8 cellular contexts compared by ENCODE assay signal in the genomic region with DNA sequence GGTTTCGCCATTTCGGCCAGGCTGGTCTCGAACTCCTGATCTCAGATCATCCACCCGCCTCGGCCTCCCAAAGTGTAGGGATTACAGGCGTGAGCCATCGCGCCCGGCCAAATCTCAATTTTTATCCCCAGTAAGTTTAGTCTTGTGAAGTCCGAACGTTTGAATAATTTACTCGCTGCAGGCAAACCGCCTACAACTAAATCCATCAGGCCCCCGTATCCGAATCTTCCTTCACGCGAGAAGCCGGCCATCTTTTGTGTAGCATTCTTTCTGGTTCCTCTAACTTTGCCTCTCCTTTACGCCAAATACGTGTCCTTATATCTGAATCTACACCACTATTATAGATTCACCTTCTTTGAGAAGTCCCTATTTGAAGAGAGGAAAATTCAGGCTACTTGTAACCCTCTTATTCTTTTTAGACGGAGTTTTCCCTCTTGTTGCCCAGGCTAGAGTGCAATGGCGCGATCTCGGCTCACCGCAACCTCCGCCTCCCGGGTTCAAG. TPM values are rescaled to one million over a fixed set of nuclear protein-coding genes. Genes with fewer than 3 reads are reported as not detected.
DNase-seq lines count a peak whose midpoint lies in the region; ATAC-seq and TF ChIP-seq lines count a peak whose summit lies in the region.

No MANE protein-coding gene starts in this region.

- H3K9me3 ChIP-seq in DND-41 (ENCODE audit: insufficient read depth, low read length, severe bottlenecking), result peaks cover 6% of the 10 kb centered on the region

- peaks cover 21% of the 10 kb centered on the region for H4K20me1 ChIP-seq in DND-41 (ENCODE audit: insufficient read depth, low read length)

- peak overlapping the region; percentile 88 for H3K9ac ChIP-seq in DND-41 (ENCODE audit: low read depth, low read length)

- H3K36me3 ChIP-seq in DND-41 (ENCODE audit: insufficient read depth, low read length) (peaks cover 37% of the 10 kb centered on the region), kidney epithelial cell (ENCODE audit: control insufficient read depth, insufficient read depth, low read length) (peaks cover 2% of the 10 kb centered on the region)

- peaks cover 48% of the 10 kb centered on the region for H3K4me1 ChIP-seq in DND-41 (ENCODE audit: insufficient read depth, low read length)

- no peak for TF ChIP-seq CTCF in DND-41 (IDR thresholded peaks at IDR 0.05; ENCODE audit: borderline replicate concordance, extremely low read depth, low read length, poor library complexity, severe bottlenecking)
- TF ChIP-seq CTCF in kidney epithelial cell (IDR thresholded peaks at IDR 0.05; ENCODE audit: insufficient read depth, low read length, poor library complexity, severe bottlenecking), result no peak

- peak overlapping the region; percentile 97 to 98 for H3K4me3 ChIP-seq in DND-41 (ENCODE audit: low read depth in 1 of 2, low read length in 2 of 2)
- H3K4me3 ChIP-seq in kidney epithelial cell (ENCODE audit: low read depth, low read length), result peak overlapping the region; percentile 91

- H3K27me3 ChIP-seq in DND-41 (ENCODE audit: insufficient read depth, low read length, poor library complexity), result no peaks in the 10 kb centered on the region
- no peaks in the 10 kb centered on the region for H3K27me3 ChIP-seq in kidney epithelial cell (ENCODE audit: control insufficient read depth, insufficient read depth, low read length)

- intact Hi-C loops in posterior vena cava (cut with DNase I), result no loop called here

- peak overlapping the region; percentile 99 for H3K4me2 ChIP-seq in DND-41 (ENCODE audit: insufficient read depth, low read length)

- H3K27ac ChIP-seq in DND-41 (ENCODE audit: low read length) (peak overlapping the region; percentile 87), angular gyrus (ENCODE audit: low read depth, low read length) (peak overlapping the region; percentile 52)

- peak overlapping the region; percentile 61 for H2AFZ ChIP-seq in DND-41 (ENCODE audit: low read depth, low read length)

- peaks cover 67% of the 10 kb centered on the region for H3K79me2 ChIP-seq in DND-41 (ENCODE audit: insufficient read depth, low read length)

- ATAC-seq in DND-41 (ENCODE audit: insufficient read depth, low read depth), result no peak

- DNase-seq in DND-41, result peak; percentile 27
- DNase-seq in NAMALWA (ENCODE audit: low spot score), result peak; percentile 34
- no peak for DNase-seq in kidney epithelial cell (ENCODE audit: low read depth)
- peak; percentile 12 for DNase-seq in stromal cell of bone marrow (ENCODE audit: low read depth)
- no peak for DNase-seq in posterior vena cava (ENCODE audit: low spot score)
- no peak for DNase-seq in HCEC 1CT
- DNase-seq in central memory CD4-positive, alpha-beta T cell, result no peak

RNA-seq across cellular contexts. Expression of a gene that starts 0.6 kb away (rescaled TPM):
- total RNA-seq in kidney epithelial cell, result 439 and 469 TPM in 2 replicates
- 100 to 1,000 TPM; 260 to 267 TPM for total RNA-seq in posterior vena cava

RNA-seq across cellular contexts. Expression of a gene that starts 4.5 kb away (rescaled TPM):
- total RNA-seq in kidney epithelial cell (28.6 and 45.0 TPM in 2 replicates), posterior vena cava (10 to 100 TPM; 13.3 to 15.1 TPM)

RNA-seq across cellular contexts. Expression of a gene that starts 25.5 kb away (rescaled TPM):
- total RNA-seq in kidney epithelial cell (not detected in 2 replicates), posterior vena cava (not detected)

RNA-seq across cellular contexts. Expression of a gene that starts 40.9 kb away (rescaled TPM):
- total RNA-seq in kidney epithelial cell (35.7 and 37.4 TPM in 2 replicates), posterior vena cava (1 to 10 TPM; 3.3 to 6.2 TPM)

RNA-seq across cellular contexts. Expression of a gene that starts 57.5 kb away (rescaled TPM):
- 115 and 140 TPM in 2 replicates for total RNA-seq in kidney epithelial cell
- 10 to 100 TPM; 77.0 to 80.8 TPM for total RNA-seq in posterior vena cava

Comparison
In these comparisons a context has a peak if more than half of its experiments do, and no peak if none do; other contexts are left out.
1. DNase-seq: peak in DND-41 (single experiment), NAMALWA (single experiment) and stromal cell of bone marrow (single experiment); none in kidney epithelial cell (single experiment), posterior vena cava (single experiment), HCEC 1CT (single experiment) and central memory CD4-positive, alpha-beta T cell (single experiment).